18 cellular contexts compared by ENCODE assay signal in genomic region chr11:42043312-42043711, GRCh38.
DNase-seq lines count a peak whose midpoint lies in the region; ATAC-seq and TF ChIP-seq lines count a peak whose summit lies in the region.
"Had no signal": no experiment of that assay in that cellular context is flagged by ENCODE, and none has a peak within 500 bp of the region (broad histone marks: within the 10 kb centered on the region; RNA-seq: fewer than 3 reads in every experiment).

No MANE protein-coding gene starts in this region.

- DNase-seq in EH (ENCODE audit: low read depth) (peak; percentile 52), RWPE1 (ENCODE audit: low spot score) (peak; percentile 5), epithelial cell of esophagus (ENCODE audit: low read depth) (peak; percentile 11), kidney tubule cell (ENCODE audit: low spot score) (peak; percentile 34), lower leg skin (ENCODE audit: low spot score in 2 of 2) (no peak)
- DNase-seq in activated naive CD8-positive, alpha-beta T cell treated with anti-CD3 and anti-CD28 coated beads for 36 hours, result no peak
- DNase-seq: DMS 273 treated with DMSO at 0.1 percent for 48 hours, EL, GOT3, NCI-H1417, NCI-H2029 treated with DMSO at 0.1 percent for 48 hours, NCI-H2171 treated with DMSO at 0.1 percent for 48 hours, NCI-H748 treated with DMSO at 0.1 percent for 48 hours had no signal

- H3K4me1 Mint-ChIP-seq in activated naive CD8-positive, alpha-beta T cell treated with anti-CD3 and anti-CD28 coated beads for 36 hours, result no peaks in the 10 kb centered on the region

- H3K4me3 Mint-ChIP-seq in activated naive CD8-positive, alpha-beta T cell treated with anti-CD3 and anti-CD28 coated beads for 36 hours, result no peak overlapping the region

- TF ChIP-seq CTCF in RWPE1 (conservative IDR thresholded peaks at IDR 0.05; ENCODE audit: low read depth), result no peak
- no peak for TF ChIP-seq CTCF in epithelial cell of esophagus (IDR thresholded peaks at IDR 0.05; ENCODE audit: insufficient read depth, low read depth, low read length, missing control alignments)
- no peak for TF ChIP-seq CTCF in lower leg skin (IDR thresholded peaks at IDR 0.05)

- no peak overlapping the region for H3K27ac ChIP-seq in RWPE1
- H3K27ac ChIP-seq: A549, C4-2B, SJSA1 had no signal

- H3K36me3 Mint-ChIP-seq in activated naive CD8-positive, alpha-beta T cell treated with anti-CD3 and anti-CD28 coated beads for 36 hours, result no peaks in the 10 kb centered on the region

- no peak for ATAC-seq in HG03196 (IDR thresholded peaks at IDR 0.05; ENCODE audit: unreplicated experiment)
- ATAC-seq in HG03565 (IDR thresholded peaks at IDR 0.05; ENCODE audit: unreplicated experiment), result no peak
- ATAC-seq: A549 had no signal

- H3K4me3 ChIP-seq in epithelial cell of esophagus (ENCODE audit: low read length), result no peak overlapping the region
- H3K4me3 ChIP-seq in lower leg skin (ENCODE audit: low read depth, poor library complexity, severe bottlenecking), result no peak overlapping the region
- H3K4me3 ChIP-seq: A549, SJSA1 had no signal

- H3K27ac Mint-ChIP-seq in activated naive CD8-positive, alpha-beta T cell treated with anti-CD3 and anti-CD28 coated beads for 36 hours, result no peak overlapping the region

- CTCF ChIA-PET in RWPE1 (lab: Yijun Ruan, JAX), result no interaction called here

- POLR2A ChIA-PET in RWPE1 (lab: Yijun Ruan, JAX; ENCODE audit: low non-redundant PET), result no interaction called here

- no peaks in the 10 kb centered on the region for H3K27me3 Mint-ChIP-seq in activated naive CD8-positive, alpha-beta T cell treated with anti-CD3 and anti-CD28 coated beads for 36 hours

- peaks cover 6% of the 10 kb centered on the region for H3K9me3 Mint-ChIP-seq in activated naive CD8-positive, alpha-beta T cell treated with anti-CD3 and anti-CD28 coated beads for 36 hours

- intact Hi-C loops in lower leg skin (cut with DNase I; ENCODE audit: low total_unique reads), result no loop called here

- no peak for TF ChIP-seq POLR2A in lower leg skin (IDR thresholded peaks at IDR 0.05)

Comparison
In these comparisons a context has a peak if more than half of its experiments do, and no peak if none do; other contexts are left out.
1. DNase-seq: peak in EH (single experiment), RWPE1 (single experiment), epithelial cell of esophagus (single experiment) and kidney tubule cell (single experiment); none in lower leg skin (0 of 2) and activated naive CD8-positive, alpha-beta T cell treated with anti-CD3 and anti-CD28 coated beads for 36 hours (single experiment).